1 cellular context compared by ENCODE assay signal in genomic region chr7:73431041-73431835, GRCh38.
TF ChIP-seq lines count a peak whose summit lies in the region.

No MANE protein-coding gene starts in this region.

TF ChIP-seq in H1, 55 proteins besides CTCF, POLR2A, EP300 and RAD21:
- TF ChIP-seq FOSL1 (IDR thresholded peaks at IDR 0.05; ENCODE audit: insufficient read depth, low read depth, low read length) (no peak), MAX (IDR thresholded peaks at IDR 0.05) (no peak), CHD1 (IDR thresholded peaks at IDR 0.05; ENCODE audit: low read depth, low read length) (no peak)
